In genomic region chr2:113915067-113915819, GRCh38 we compare ENCODE assay signal across 1 cellular context.
TF ChIP-seq lines count a peak whose summit lies in the region.

No MANE protein-coding gene starts in this region.

TF ChIP-seq in HepG2, 621 proteins besides CTCF, POLR2A, EP300 and RAD21:
- TF ChIP-seq ZNF878 (CRISPR knock-in tag; IDR thresholded peaks at IDR 0.05) (no peak), MAFF (IDR thresholded peaks at IDR 0.05; ENCODE audit: low read depth, low read length) (peak; percentile 59), MAFK (conservative IDR thresholded peaks at IDR 0.05 in 1 of 2, IDR thresholded peaks at IDR 0.05 in 1 of 2; ENCODE audit: low read length in 2 of 2) (peak; percentile 48 to 68)
